In the genomic region with DNA sequence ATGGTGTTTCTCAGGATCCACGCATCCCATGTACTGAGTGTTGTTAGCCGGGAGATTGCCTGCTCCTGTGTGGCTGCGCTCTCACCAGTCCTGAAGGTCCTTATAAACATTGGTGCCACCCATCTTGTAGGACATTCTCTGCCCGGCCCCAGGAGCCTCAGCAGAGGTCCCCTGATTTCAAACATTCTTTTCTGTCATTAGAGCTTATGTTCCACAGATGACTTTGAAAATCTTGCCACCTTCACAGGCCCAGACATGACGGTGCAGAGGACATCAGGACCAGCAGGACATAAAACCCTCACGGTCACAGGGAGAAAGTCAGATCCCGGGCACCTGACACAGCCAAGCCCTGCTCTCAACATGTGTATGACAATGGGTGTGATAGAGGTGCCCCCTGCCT, we compare ENCODE assay signal across 24 cellular contexts.
"Had no signal": no experiment of that assay in that cellular context is flagged by ENCODE, and none has a peak within 500 bp of the region (broad histone marks: within the 10 kb centered on the region; RNA-seq: fewer than 3 reads in every experiment).

No MANE protein-coding gene starts in this region.

- ATAC-seq: heart left ventricle; left lobe of liver; mucosa of descending colon; naive thymus-derived CD8-positive, alpha-beta T cell; right cardiac atrium; stimulated activated effector memory CD8-positive, alpha-beta T cell treated with anti-CD3 and anti-CD28 coated beads, Interleukin-12 subunit alpha, Interleukin-12 subunit beta, amount 100 ng/mL, for 72 hours; stimulated activated naive CD8-positive, alpha-beta T cell treated with anti-CD3 and anti-CD28 coated beads, Interleukin-15, Interleukin-2, amounts not matched to agents 100 U/mL and 50 U/mL, for 24 hours had no signal

- H3K27ac ChIP-seq: coronary artery, heart left ventricle, ovary, suprapubic skin, thyroid gland, vagina had no signal

- H3K4me1 Mint-ChIP-seq: endodermal cell; naive thymus-derived CD8-positive, alpha-beta T cell; stimulated activated effector memory CD8-positive, alpha-beta T cell treated with anti-CD3 and anti-CD28 coated beads, Interleukin-12 subunit alpha, Interleukin-12 subunit beta, amount 100 ng/mL, for 72 hours had no signal

- H3K36me3 ChIP-seq: heart left ventricle, ovary, suprapubic skin, thyroid gland, vagina had no signal

- H3K4me3 ChIP-seq: coronary artery, heart left ventricle, mucosa of descending colon, ovary, smooth muscle cell, suprapubic skin, thyroid gland, vagina had no signal

- H3K4me2 ChIP-seq: smooth muscle cell had no signal

- H3K27ac Mint-ChIP-seq: endodermal cell; progenitor cell of endocrine pancreas; stimulated activated effector memory CD8-positive, alpha-beta T cell treated with anti-CD3 and anti-CD28 coated beads, Interleukin-12 subunit alpha, Interleukin-12 subunit beta, amount 100 ng/mL, for 72 hours; type B pancreatic cell had no signal

- DNase-seq: effector CD4-positive, alpha-beta T cell; endodermal cell; erythroblast; foreskin melanocyte; heart left ventricle; hippocampal formation; mammary epithelial cell; mucosa of descending colon; naive thymus-derived CD8-positive, alpha-beta T cell; nucleus accumbens; stimulated activated CD4-positive, alpha-beta T cell treated with anti-CD3 and anti-CD28 coated beads, Interleukin-4, amount 100 ng/mL, for 1 hour; stimulated activated CD8-positive, alpha-beta memory T cell treated with anti-CD3 and anti-CD28 coated beads, Interleukin-4, amount 100 ng/mL, for 48 hours; stimulated activated naive CD8-positive, alpha-beta T cell treated with anti-CD3 and anti-CD28 coated beads, Interleukin-15, Interleukin-2, amounts not matched to agents 100 U/mL and 50 U/mL, for 24 hours; thyroid gland had no signal

- H3K4me3 Mint-ChIP-seq: endodermal cell; naive thymus-derived CD8-positive, alpha-beta T cell; stimulated activated effector memory CD8-positive, alpha-beta T cell treated with anti-CD3 and anti-CD28 coated beads, Interleukin-12 subunit alpha, Interleukin-12 subunit beta, amount 100 ng/mL, for 72 hours; type B pancreatic cell had no signal

- H3K9me3 Mint-ChIP-seq: endodermal cell; naive thymus-derived CD8-positive, alpha-beta T cell; stimulated activated effector memory CD8-positive, alpha-beta T cell treated with anti-CD3 and anti-CD28 coated beads, Interleukin-12 subunit alpha, Interleukin-12 subunit beta, amount 100 ng/mL, for 72 hours; type B pancreatic cell had no signal

- H3K36me3 Mint-ChIP-seq: naive thymus-derived CD8-positive, alpha-beta T cell; stimulated activated effector memory CD8-positive, alpha-beta T cell treated with anti-CD3 and anti-CD28 coated beads, Interleukin-12 subunit alpha, Interleukin-12 subunit beta, amount 100 ng/mL, for 72 hours; type B pancreatic cell had no signal

- H3K4me1 ChIP-seq: heart left ventricle, thyroid gland, vagina had no signal

- H3K9me3 ChIP-seq: heart left ventricle, mucosa of descending colon, ovary, suprapubic skin, thyroid gland, vagina had no signal

- H3K27me3 ChIP-seq: ovary, thyroid gland, vagina had no signal
